ENCODE assay signal across 17 cellular contexts in the genomic region with DNA sequence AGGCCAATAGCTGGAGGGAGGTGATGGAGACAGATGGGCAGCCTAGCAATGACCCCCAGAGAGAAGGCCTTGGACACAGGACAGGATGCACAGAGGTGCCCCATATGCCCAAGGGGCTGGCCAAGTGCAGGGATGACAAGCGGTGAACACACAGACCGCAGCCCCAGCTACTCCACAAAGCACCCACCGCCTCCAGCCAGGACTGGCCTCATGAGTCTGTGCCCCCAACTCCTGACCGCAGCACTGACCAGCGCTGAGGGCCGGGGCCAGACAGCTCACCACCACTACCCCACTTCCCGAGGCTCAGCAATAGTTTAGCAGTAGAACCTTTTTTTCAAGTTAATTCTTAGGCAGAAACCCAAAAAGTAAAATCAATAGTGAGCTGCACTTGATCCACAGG.
"Had no signal": no experiment of that assay in that cellular context is flagged by ENCODE, and none has a peak within 500 bp of the region (broad histone marks: within the 10 kb centered on the region; RNA-seq: fewer than 3 reads in every experiment).

No MANE protein-coding gene starts in this region.

- H3K27ac ChIP-seq: ascending aorta, cardiac muscle cell, coronary artery, lower lobe of right lung had no signal

- H3K4me3 ChIP-seq: ascending aorta, cardiac muscle cell, coronary artery, lower lobe of right lung, mucosa of descending colon, ovary had no signal

- DNase-seq: activated CD4-positive, alpha-beta memory T cell treated with anti-CD3 and anti-CD28 coated beads, Interleukin-2, amount 10 ng/mL, durations not matched to agents 7 days and 5 days; activated CD8-positive, alpha-beta memory T cell treated with anti-CD3 and anti-CD28 coated beads, Interleukin-2, amount 50 U/mL, for 4 hours; activated naive CD8-positive, alpha-beta T cell treated with anti-CD3 and anti-CD28 coated beads, Interleukin-2, amount 10 ng/mL, durations not matched to agents 7 days and 5 days; activated T-cell treated with anti-CD3 and anti-CD28 coated beads, Interleukin-2, amount 50 U/mL, for 72 hours; effector memory CD4-positive, alpha-beta T cell; hypothalamus; lower lobe of right lung; mucosa of descending colon; ovary; retina; SHP77 treated with DMSO at 0.1 percent for 48 hours; small intestine had no signal

- H3K9me3 ChIP-seq: ovary had no signal

- H3K27me3 ChIP-seq: ascending aorta, cardiac muscle cell, ovary had no signal

- H3K27ac Mint-ChIP-seq: activated CD4-positive, alpha-beta memory T cell treated with anti-CD3 and anti-CD28 coated beads, Interleukin-2, amount 10 ng/mL, durations not matched to agents 7 days and 5 days; activated T-cell treated with anti-CD3 and anti-CD28 coated beads, Interleukin-2, amount 50 U/mL, for 72 hours; natural killer cell treated with Interleukin-12 subunit alpha and Interleukin-12 subunit beta and Interleukin-15 and Interleukin-18, amount 100 ng/mL, for 72 hours; stimulated activated memory B cell treated with anti-CD40 and anti-IgM and Interleukin-4, amounts not matched to agents 10 μg/mL and 1 μg/mL and 100 μg/mL, for 72 hours had no signal

- H3K4me1 Mint-ChIP-seq: stimulated activated memory B cell treated with anti-CD40 and anti-IgM and Interleukin-4, amounts not matched to agents 10 μg/mL and 1 μg/mL and 100 μg/mL, for 72 hours had no signal

- ATAC-seq: activated T-cell treated with anti-CD3 and anti-CD28 coated beads, Interleukin-2, amount 50 U/mL, for 72 hours; lower lobe of right lung; mucosa of descending colon; natural killer cell treated with Interleukin-12 subunit alpha and Interleukin-12 subunit beta and Interleukin-15 and Interleukin-18, amount 100 ng/mL, for 72 hours; stimulated activated memory B cell treated with anti-CD40 and anti-IgM and Interleukin-4, amounts not matched to agents 10 μg/mL and 1 μg/mL and 100 μg/mL, for 72 hours had no signal

- H3K4me1 ChIP-seq: ascending aorta, lower lobe of right lung had no signal

- H3K27me3 Mint-ChIP-seq: natural killer cell treated with Interleukin-12 subunit alpha and Interleukin-12 subunit beta and Interleukin-15 and Interleukin-18, amount 100 ng/mL, for 72 hours had no signal

- H3K36me3 Mint-ChIP-seq: activated naive CD8-positive, alpha-beta T cell treated with anti-CD3 and anti-CD28 coated beads, Interleukin-2, amount 10 ng/mL, durations not matched to agents 7 days and 5 days; stimulated activated memory B cell treated with anti-CD40 and anti-IgM and Interleukin-4, amounts not matched to agents 10 μg/mL and 1 μg/mL and 100 μg/mL, for 72 hours had no signal

- H3K4me3 Mint-ChIP-seq: activated CD4-positive, alpha-beta memory T cell treated with anti-CD3 and anti-CD28 coated beads, Interleukin-2, amount 10 ng/mL, durations not matched to agents 7 days and 5 days; activated naive CD8-positive, alpha-beta T cell treated with anti-CD3 and anti-CD28 coated beads, Interleukin-2, amount 10 ng/mL, durations not matched to agents 7 days and 5 days; activated T-cell treated with anti-CD3 and anti-CD28 coated beads, Interleukin-2, amount 50 U/mL, for 72 hours; natural killer cell treated with Interleukin-12 subunit alpha and Interleukin-12 subunit beta and Interleukin-15 and Interleukin-18, amount 100 ng/mL, for 72 hours; stimulated activated memory B cell treated with anti-CD40 and anti-IgM and Interleukin-4, amounts not matched to agents 10 μg/mL and 1 μg/mL and 100 μg/mL, for 72 hours had no signal

- H3K36me3 ChIP-seq: ascending aorta, cardiac muscle cell, lower lobe of right lung, ovary had no signal
